In genomic region chr20:21398505-21399057, GRCh38 we compare ENCODE assay signal across 19 cellular contexts. TPM values are rescaled to one million over a fixed set of nuclear protein-coding genes. Genes with fewer than 3 reads are reported as not detected.
A peak's percentile ranks its signal among the peaks of the same experiment; 100 is the strongest.
DNase-seq lines count a peak whose midpoint lies in the region; ATAC-seq and TF ChIP-seq lines count a peak whose summit lies in the region.
"Had no signal": no experiment of that assay in that cellular context is flagged by ENCODE, and none has a peak within 500 bp of the region (broad histone marks: within the 10 kb centered on the region; RNA-seq: fewer than 3 reads in every experiment).

No MANE protein-coding gene starts in this region.

- H3K4me1 Mint-ChIP-seq in activated naive CD4-positive, alpha-beta T cell treated with anti-CD3 and anti-CD28 coated beads, Interleukin-2, amount 10 ng/mL, durations not matched to agents 7 days and 5 days = peaks cover 19% of the 10 kb centered on the region
- H3K4me1 Mint-ChIP-seq in T-helper 17 cell = peaks cover 3% of the 10 kb centered on the region
- H3K4me1 Mint-ChIP-seq in osteocyte (ENCODE audit: unreplicated experiment) = peaks cover 6% of the 10 kb centered on the region

- no peak for DNase-seq in activated naive CD4-positive, alpha-beta T cell treated with anti-CD3 and anti-CD28 coated beads, Interleukin-2, amount 10 ng/mL, durations not matched to agents 7 days and 5 days
- no peak for DNase-seq in activated naive CD4-positive, alpha-beta T cell treated with anti-CD3 and anti-CD28 coated beads, Interleukin-2, amount 50 U/mL, for 16 hours
- DNase-seq in T-helper 17 cell = no peak
- DNase-seq in left kidney (ENCODE audit: low read depth, low spot score) = peak; percentile 14
- no peak for DNase-seq in A172 (ENCODE audit: low spot score)
- DNase-seq in osteocyte (ENCODE audit: extremely low spot score, unreplicated experiment) = no peak
- DNase-seq in SHP77 (lab: John Stamatoyannopoulos, UW) = no peak
- DNase-seq: AML-193; Caco-2; CD4-positive, CD25-positive, alpha-beta regulatory T cell; EL; IMR-90; Kasumi-1; MM.1S; NCI-H187; NCI-H526 treated with DMSO at 0.1 percent for 48 hours; SHP77 treated with DMSO at 0.1 percent for 48 hours had no signal

- no peak overlapping the region for H3K4me3 Mint-ChIP-seq in activated naive CD4-positive, alpha-beta T cell treated with anti-CD3 and anti-CD28 coated beads, Interleukin-2, amount 10 ng/mL, durations not matched to agents 7 days and 5 days
- H3K4me3 Mint-ChIP-seq in T-helper 17 cell = no peak overlapping the region
- no peak overlapping the region for H3K4me3 Mint-ChIP-seq in osteocyte (ENCODE audit: unreplicated experiment)

- ATAC-seq in T-helper 17 cell = no peak

- H3K27me3 Mint-ChIP-seq in activated naive CD4-positive, alpha-beta T cell treated with anti-CD3 and anti-CD28 coated beads, Interleukin-2, amount 10 ng/mL, durations not matched to agents 7 days and 5 days = peaks cover 76% of the 10 kb centered on the region
- peaks cover 63% of the 10 kb centered on the region for H3K27me3 Mint-ChIP-seq in T-helper 17 cell
- H3K27me3 Mint-ChIP-seq in osteocyte (ENCODE audit: unreplicated experiment) = peaks cover 74% of the 10 kb centered on the region

- no peak for TF ChIP-seq CTCF in osteocyte (IDR thresholded peaks at IDR 0.05)

- H3K9me3 ChIP-seq in T-helper 17 cell (ENCODE audit: control insufficient read depth, low read length, poor library complexity, severe bottlenecking) = peaks cover 3% of the 10 kb centered on the region
- H3K9me3 ChIP-seq: Caco-2 had no signal

- H3K27ac Mint-ChIP-seq in activated naive CD4-positive, alpha-beta T cell treated with anti-CD3 and anti-CD28 coated beads, Interleukin-2, amount 10 ng/mL, durations not matched to agents 7 days and 5 days = peak overlapping the region; percentile 29
- H3K27ac Mint-ChIP-seq in T-helper 17 cell = peak overlapping the region; percentile 34
- no peak overlapping the region for H3K27ac Mint-ChIP-seq in osteocyte (ENCODE audit: unreplicated experiment)

- CTCF ChIA-PET in activated naive CD4-positive, alpha-beta T cell treated with anti-CD3 and anti-CD28 coated beads, Interleukin-2, amount 10 ng/mL, durations not matched to agents 7 days and 5 days (lab: Charles Lee) = no interaction called here

- no peaks in the 10 kb centered on the region for H3K9me3 Mint-ChIP-seq in activated naive CD4-positive, alpha-beta T cell treated with anti-CD3 and anti-CD28 coated beads, Interleukin-2, amount 10 ng/mL, durations not matched to agents 7 days and 5 days
- no peaks in the 10 kb centered on the region for H3K9me3 Mint-ChIP-seq in osteocyte (ENCODE audit: unreplicated experiment)

- H3K36me3 Mint-ChIP-seq in activated naive CD4-positive, alpha-beta T cell treated with anti-CD3 and anti-CD28 coated beads, Interleukin-2, amount 10 ng/mL, durations not matched to agents 7 days and 5 days = peaks cover 1% of the 10 kb centered on the region
- no peaks in the 10 kb centered on the region for H3K36me3 Mint-ChIP-seq in T-helper 17 cell (ENCODE audit: low read depth)
- peaks cover 2% of the 10 kb centered on the region for H3K36me3 Mint-ChIP-seq in osteocyte (ENCODE audit: unreplicated experiment)
- H3K36me3 Mint-ChIP-seq: CD4-positive, CD25-positive, alpha-beta regulatory T cell had no signal

RNA-seq across cellular contexts. Expression of gene NKX2-4, which starts 1.3 kb away (rescaled TPM):
- not detected for total RNA-seq in T-helper 17 cell
- not detected in 2 replicates for total RNA-seq in A172 (2014; rRNA removed; shearing (Covaris generic))
- not detected in 2 replicates for total RNA-seq in osteocyte
- total RNA-seq: Caco-2; CD4-positive, CD25-positive, alpha-beta regulatory T cell; H7; IMR-90; OCI-LY7 had no signal
